In genomic region chr7:44621343-44622103, GRCh38 we compare ENCODE assay signal across 8 cellular contexts. TPM values are rescaled to one million over a fixed set of nuclear protein-coding genes. Genes with fewer than 3 reads are reported as not detected.
A peak's percentile ranks its signal among the peaks of the same experiment; 100 is the strongest.
DNase-seq lines count a peak whose midpoint lies in the region; ATAC-seq and TF ChIP-seq lines count a peak whose summit lies in the region.
"Not testable (repeated sequence)": the region's sequence is repeated elsewhere in the genome, so short reads cannot be mapped to it uniquely, and the experiment has no call there.

No MANE protein-coding gene starts in this region.

- intact Hi-C loops in Panc1 (cut with micrococcal nuclease; ENCODE audit: unreplicated experiment); heart right ventricle (cut with DNase I); spleen (cut with DNase I; ENCODE audit: low total_unique reads): not testable (repeated sequence)
- intact Hi-C loops in activated T-helper 1 cell treated with anti-CD3 and anti-CD28 coated beads, Interleukin-12 subunit alpha, Interleukin-12 subunit beta, Interleukin-2, Interleukin-4 antibody, amounts not matched to agents 30 ng/mL and 10 ng/mL and 1 ng/mL, durations not matched to agents 14 hours and 24 hours and 36 hours (cut with micrococcal nuclease), result loop anchor here (1.0 kb wide), 2 partner anchors 12 to 15 kb away; partner anchors contain the start of gene OGDH

- H3K4me1 ChIP-seq in Panc1 (ENCODE audit: control insufficient read depth, insufficient read depth, low read length) (peaks cover 56% of the 10 kb centered on the region), duodenal mucosa (ENCODE audit: control insufficient read depth in 1 of 2, insufficient read depth in 2 of 2, low read length in 2 of 2) (peaks cover 58 to 64% of the 10 kb centered on the region in 2 donors), heart right ventricle (peaks cover 11 to 95% (median 77%) of the 10 kb centered on the region in 9 donors), muscle layer of duodenum (ENCODE audit: control insufficient read depth in 1 of 2, insufficient read depth in 2 of 2, low read length in 2 of 2) (peaks cover 6 to 30% of the 10 kb centered on the region in 2 donors), spleen (peaks cover 40 to 97% (median 86%) of the 10 kb centered on the region in 6 donors)

- H3K4me3 Mint-ChIP-seq in activated T-helper 1 cell treated with anti-CD3 and anti-CD28 coated beads, Interleukin-12 subunit alpha, Interleukin-12 subunit beta, Interleukin-2, Interleukin-4 antibody, amounts not matched to agents 30 ng/mL and 10 ng/mL and 1 ng/mL, durations not matched to agents 14 hours and 24 hours and 36 hours, result not testable (repeated sequence)

- POLR2A ChIA-PET in Panc1 (lab: Charles Lee), result interaction anchor here (0.5 to 1.0 kb wide), 2 partner anchors 9 to 89 kb away, joined by 6 to 15 read pairs; no protein-coding TSS in a partner anchor

- CTCF ChIA-PET in Panc1 (lab: Charles Lee), result interaction anchor here (0.6 kb wide), 1 partner anchor 189 kb away, joined by 6 read pairs; no protein-coding TSS in a partner anchor

- H3K27ac ChIP-seq in 22Rv1 (peak overlapping the region; percentile 36; the same call in 1 of the 2 replicates), Panc1 (ENCODE audit: low read length) (peak overlapping the region; percentile 73), duodenal mucosa (ENCODE audit: low read depth, low read length) (peak overlapping the region; percentile 22), heart right ventricle (peak overlapping the region in 7 of 10 donors; percentile 25 to 77 (median 57)), muscle layer of duodenum (ENCODE audit: low read length) (peak overlapping the region; percentile 50), spleen (peak overlapping the region; percentile 44 to 90 (median 80))

- H3K36me3 ChIP-seq in Panc1 (ENCODE audit: control insufficient read depth, insufficient read depth, low read length), result not testable (repeated sequence)
- peaks cover 20 to 26% of the 10 kb centered on the region in 2 donors for H3K36me3 ChIP-seq in duodenal mucosa (ENCODE audit: control insufficient read depth in 1 of 2, insufficient read depth in 2 of 2, low read length in 2 of 2)
- H3K36me3 ChIP-seq in heart right ventricle, result peaks cover 0 to 31% (median 8%) of the 10 kb centered on the region in 9 donors
- H3K36me3 ChIP-seq in muscle layer of duodenum (ENCODE audit: control insufficient read depth in 1 of 2, insufficient read depth in 2 of 2, low read length in 2 of 2), result peaks cover 15 to 27% of the 10 kb centered on the region in 2 donors
- peaks cover 0 to 36% (median 15%) of the 10 kb centered on the region in 6 donors for H3K36me3 ChIP-seq in spleen

- peaks cover 90% of the 10 kb centered on the region for H3K4me1 Mint-ChIP-seq in activated T-helper 1 cell treated with anti-CD3 and anti-CD28 coated beads, Interleukin-12 subunit alpha, Interleukin-12 subunit beta, Interleukin-2, Interleukin-4 antibody, amounts not matched to agents 30 ng/mL and 10 ng/mL and 1 ng/mL, durations not matched to agents 14 hours and 24 hours and 36 hours (ENCODE audit: low read depth)

- DNase-seq in HCEC 1CT, result peak; percentile 78
- DNase-seq in Panc1 (ENCODE audit: low read depth, low spot score); activated T-helper 1 cell treated with anti-CD3 and anti-CD28 coated beads, Interleukin-12 subunit alpha, Interleukin-12 subunit beta, Interleukin-2, Interleukin-4 antibody, amounts not matched to agents 30 ng/mL and 10 ng/mL and 1 ng/mL, durations not matched to agents 14 hours and 24 hours and 36 hours (ENCODE audit: low spot score); heart right ventricle; spleen: not testable (repeated sequence)

- not testable (repeated sequence) for TF ChIP-seq POLR2A in spleen (IDR thresholded peaks at IDR 0.05)

- H3K9me3 Mint-ChIP-seq in activated T-helper 1 cell treated with anti-CD3 and anti-CD28 coated beads, Interleukin-12 subunit alpha, Interleukin-12 subunit beta, Interleukin-2, Interleukin-4 antibody, amounts not matched to agents 30 ng/mL and 10 ng/mL and 1 ng/mL, durations not matched to agents 14 hours and 24 hours and 36 hours, result not testable (repeated sequence)

- not testable (repeated sequence) for H3K27me3 Mint-ChIP-seq in activated T-helper 1 cell treated with anti-CD3 and anti-CD28 coated beads, Interleukin-12 subunit alpha, Interleukin-12 subunit beta, Interleukin-2, Interleukin-4 antibody, amounts not matched to agents 30 ng/mL and 10 ng/mL and 1 ng/mL, durations not matched to agents 14 hours and 24 hours and 36 hours (ENCODE audit: insufficient read depth)

- 67 to 70% methylated on average over 12 of the region's 12 CpGs for WGBS in heart right ventricle, 2 donors
- WGBS in spleen, 5 donors, result 65 to 82% (median 69%) methylated on average over 12 of the region's 12 CpGs

- in situ Hi-C loops in Panc1 (cut with HindIII; ENCODE audit: low pct_unique_long_range_greater_than_20kb, low sequenced_read_pairs), result not testable (repeated sequence)

- ATAC-seq in Panc1, result peak; percentile 68
- ATAC-seq in heart right ventricle, result peak in 5 of 8 donors; percentile 38 to 79 (median 53)

- not testable (repeated sequence) for H3K27me3 ChIP-seq in Panc1 (ENCODE audit: control insufficient read depth, insufficient read depth, low read length); duodenal mucosa (ENCODE audit: control insufficient read depth in 1 of 2, insufficient read depth in 2 of 2, low read length in 2 of 2); heart right ventricle; muscle layer of duodenum (ENCODE audit: low read depth, low read length); spleen (replicated peaks in 1 of 7)

- peaks cover 41% of the 10 kb centered on the region for H3K36me3 Mint-ChIP-seq in activated T-helper 1 cell treated with anti-CD3 and anti-CD28 coated beads, Interleukin-12 subunit alpha, Interleukin-12 subunit beta, Interleukin-2, Interleukin-4 antibody, amounts not matched to agents 30 ng/mL and 10 ng/mL and 1 ng/mL, durations not matched to agents 14 hours and 24 hours and 36 hours (ENCODE audit: low read depth)

- TF ChIP-seq CTCF in 22Rv1 (IDR thresholded peaks at IDR 0.05); Panc1 (IDR thresholded peaks at IDR 0.05); heart right ventricle (IDR thresholded peaks at IDR 0.05); spleen (IDR thresholded peaks at IDR 0.05 in 8 of 11, conservative IDR thresholded peaks at IDR 0.05 in 3 of 11): not testable (repeated sequence)

- H3K9ac ChIP-seq in duodenal mucosa (ENCODE audit: low read depth in 1 of 2, low read length in 2 of 2), result not testable (repeated sequence)

- peak overlapping the region in 1 of 2 experiments; percentile 19; a peak in 1 of 4 replicates for H3K4me3 ChIP-seq in Panc1 (ENCODE audit: low read depth in 2 of 2, low read length in 2 of 2)
- H3K4me3 ChIP-seq in duodenal mucosa (ENCODE audit: low read depth in 1 of 2, low read length in 2 of 2); heart right ventricle; muscle layer of duodenum (ENCODE audit: low read depth in 1 of 2, low read length in 2 of 2): not testable (repeated sequence)
- peak overlapping the region in 1 of 8 donors; percentile 6 for H3K4me3 ChIP-seq in spleen

- H3K27ac Mint-ChIP-seq in activated T-helper 1 cell treated with anti-CD3 and anti-CD28 coated beads, Interleukin-12 subunit alpha, Interleukin-12 subunit beta, Interleukin-2, Interleukin-4 antibody, amounts not matched to agents 30 ng/mL and 10 ng/mL and 1 ng/mL, durations not matched to agents 14 hours and 24 hours and 36 hours, result peak overlapping the region; percentile 94

- not testable (repeated sequence) for BruUV-seq in Panc1 (replicated peaks; lab: Mats Ljungman, UMichigan)

- H3K9me3 ChIP-seq in Panc1 (ENCODE audit: control insufficient read depth, insufficient read depth, low read depth, low read length); duodenal mucosa (ENCODE audit: control insufficient read depth in 1 of 2, low read length in 2 of 2); heart right ventricle; muscle layer of duodenum (ENCODE audit: control insufficient read depth in 1 of 2, low read length in 2 of 2); spleen: not testable (repeated sequence)

RNA-seq across cellular contexts. Expression of gene OGDH, which starts 15.1 kb away (rescaled TPM):
- total RNA-seq in Panc1 (2021; ENCODE audit: unreplicated experiment) (166 TPM), heart right ventricle (100 to 1,000 TPM; 500 to 724 (median 679) TPM), spleen (100 to 1,000 TPM in 2 of 7 donors, 10 to 100 TPM in 5; 78.2 to 120 (median 91.6) TPM)
- polyA plus RNA-seq in Panc1 (2012; ENCODE audit: insufficient read length), result 167 TPM
- total RNA-seq in activated T-helper 1 cell treated with anti-CD3 and anti-CD28 coated beads, Interleukin-12 subunit alpha, Interleukin-12 subunit beta, Interleukin-2, Interleukin-4 antibody, amounts not matched to agents 30 ng/mL and 10 ng/mL and 1 ng/mL, durations not matched to agents 14 hours and 24 hours and 36 hours, result 101 and 105 TPM in 2 replicates
- polyA plus RNA-seq in heart right ventricle (100 to 1,000 TPM; 202 to 421 TPM), spleen (10 to 100 TPM; 15.7 to 32.3 (median 15.9) TPM)

RNA-seq across cellular contexts. Expression of gene TMED4, which starts 39.5 kb away (rescaled TPM):
- total RNA-seq in Panc1 (2021; ENCODE audit: unreplicated experiment) (123 TPM), heart right ventricle (10 to 100 TPM; 55.4 to 81.4 (median 69.4) TPM), spleen (100 to 1,000 TPM in 2 of 7 donors, 10 to 100 TPM in 5; 55.4 to 105 (median 66.6) TPM)
- 186 TPM for polyA plus RNA-seq in Panc1 (2012; ENCODE audit: insufficient read length)
- total RNA-seq in activated T-helper 1 cell treated with anti-CD3 and anti-CD28 coated beads, Interleukin-12 subunit alpha, Interleukin-12 subunit beta, Interleukin-2, Interleukin-4 antibody, amounts not matched to agents 30 ng/mL and 10 ng/mL and 1 ng/mL, durations not matched to agents 14 hours and 24 hours and 36 hours, result 74.9 and 79.6 TPM in 2 replicates
- polyA plus RNA-seq in heart right ventricle (10 to 100 TPM; 42.9 to 45.6 TPM), spleen (10 to 100 TPM; 26.1 to 34.7 (median 28.7) TPM)

RNA-seq across cellular contexts. Expression of gene DDX56, which starts 47.8 kb away (rescaled TPM):
- 147 TPM for total RNA-seq in Panc1 (2021; ENCODE audit: unreplicated experiment)
- polyA plus RNA-seq in Panc1 (2012; ENCODE audit: insufficient read length), result 124 TPM
- total RNA-seq in activated T-helper 1 cell treated with anti-CD3 and anti-CD28 coated beads, Interleukin-12 subunit alpha, Interleukin-12 subunit beta, Interleukin-2, Interleukin-4 antibody, amounts not matched to agents 30 ng/mL and 10 ng/mL and 1 ng/mL, durations not matched to agents 14 hours and 24 hours and 36 hours, result 165 and 166 TPM in 2 replicates
- 10 to 100 TPM; 23.2 to 40.7 (median 27.4) TPM for total RNA-seq in heart right ventricle
- polyA plus RNA-seq in heart right ventricle, result 100 to 1,000 TPM in 1 of 2 donors, 10 to 100 TPM in 1; 40.1 to 100 TPM
- 10 to 100 TPM; 56.1 to 78.9 (median 60.9) TPM for total RNA-seq in spleen
- 100 to 1,000 TPM in 2 of 3 donors, 10 to 100 TPM in 1; 70.0 to 130 (median 105) TPM for polyA plus RNA-seq in spleen

Comparison
In these comparisons a context has a peak if more than half of its experiments do, and no peak if none do; other contexts are left out.
1. H3K27ac ChIP-seq: peak in every context shown above with its lines; median percentile 80 in spleen; 73 in Panc1; 57 in heart right ventricle; 50 in muscle layer of duodenum; 36 in 22Rv1; 22 in duodenal mucosa.